ENCODE assay signal across 32 cellular contexts in genomic region chr6:155670655-155671054, GRCh38.
DNase-seq lines count a peak whose midpoint lies in the region; TF ChIP-seq lines count a peak whose summit lies in the region.
"Had no signal": no experiment of that assay in that cellular context is flagged by ENCODE, and none has a peak within 500 bp of the region (broad histone marks: within the 10 kb centered on the region; RNA-seq: fewer than 3 reads in every experiment).

No MANE protein-coding gene starts in this region.

- no peak overlapping the region for H4K8ac ChIP-seq in mesendoderm (ENCODE audit: low read depth, low read length)

- no peak for TF ChIP-seq RAD21 in neural cell (conservative IDR thresholded peaks at IDR 0.05)

- H3K79me2 ChIP-seq in mesendoderm (ENCODE audit: control insufficient read depth, insufficient read depth, low read length) (no peaks in the 10 kb centered on the region), neural cell (replicated peaks; ENCODE audit: insufficient read depth, low read length) (no peaks in the 10 kb centered on the region)

- H3K9me3 Mint-ChIP-seq in neural crest cell = peaks cover 7% of the 10 kb centered on the region
- H3K9me3 Mint-ChIP-seq: CD4-positive, alpha-beta T cell; CD8-positive, alpha-beta T cell had no signal

- no peaks in the 10 kb centered on the region for H3K79me1 ChIP-seq in mesendoderm (ENCODE audit: low read length)

- H4K5ac ChIP-seq in mesendoderm (ENCODE audit: low read length) = no peak overlapping the region

- H3K9ac ChIP-seq in mesendoderm (ENCODE audit: low read length) (no peak overlapping the region), neural cell (ENCODE audit: low read length) (no peak overlapping the region)
- H3K9ac ChIP-seq: BLaER1; BLaER1 treated with 17β-estradiol and CSF1 and Interleukin-3, amounts not matched to agents 10 nM and 100 nM had no signal

- H3K4me3 ChIP-seq in mesendoderm (ENCODE audit: low read length) (no peak overlapping the region), neural cell (ENCODE audit: low read length) (no peak overlapping the region)
- H3K4me3 ChIP-seq: A549; BLaER1; BLaER1 treated with 17β-estradiol and CSF1 and Interleukin-3, amounts not matched to agents 10 nM and 100 nM had no signal

- H2AK5ac ChIP-seq in mesendoderm (ENCODE audit: low read length) = no peak overlapping the region

- WGBS in mesendoderm (ENCODE audit: extremely low coverage, insufficient coverage, low lambda C conversion rate) = no CpG with 5 or more reads among the region's 2 CpGs

- no peak overlapping the region for H2BK5ac ChIP-seq in mesendoderm (ENCODE audit: low read length)

- H3K27ac ChIP-seq in mesendoderm (ENCODE audit: low read depth, low read length) = no peak overlapping the region
- no peak overlapping the region for H3K27ac ChIP-seq in neural cell (ENCODE audit: low read length)
- H3K27ac ChIP-seq: 22Rv1; A549; BLaER1; BLaER1 treated with 17β-estradiol and CSF1 and Interleukin-3, amounts not matched to agents 10 nM and 100 nM; C4-2B had no signal

- TF ChIP-seq CTCF in neural cell (IDR thresholded peaks at IDR 0.05; ENCODE audit: poor library complexity, severe bottlenecking) (no peak), neural crest cell (conservative IDR thresholded peaks at IDR 0.05) (no peak)

- H3K4me3 Mint-ChIP-seq in neural crest cell = no peak overlapping the region
- H3K4me3 Mint-ChIP-seq: B cell; CD14-positive monocyte; CD4-positive, alpha-beta memory T cell; CD4-positive, alpha-beta T cell; CD4-positive, CD25-positive, alpha-beta regulatory T cell; CD8-positive, alpha-beta memory T cell; CD8-positive, alpha-beta T cell had no signal

- no peak overlapping the region for H3K4me2 ChIP-seq in mesendoderm (ENCODE audit: low read length)
- H3K4me2 ChIP-seq in neural cell (ENCODE audit: low read length) = no peak overlapping the region
- H3K4me2 ChIP-seq: A549; BLaER1; BLaER1 treated with 17β-estradiol and CSF1 and Interleukin-3, amounts not matched to agents 10 nM and 100 nM had no signal

- peak overlapping the region; percentile 15 for H3K27ac Mint-ChIP-seq in neural crest cell (ENCODE audit: unreplicated experiment)
- H3K27ac Mint-ChIP-seq: B cell; CD14-positive monocyte; CD4-positive, alpha-beta memory T cell; CD4-positive, alpha-beta T cell; CD8-positive, alpha-beta memory T cell; CD8-positive, alpha-beta T cell had no signal

- no peaks in the 10 kb centered on the region for H3K4me1 ChIP-seq in mesendoderm (ENCODE audit: control insufficient read depth, low read depth, low read length)
- H3K4me1 ChIP-seq: A549; BE2C; BLaER1; BLaER1 treated with 17β-estradiol and CSF1 and Interleukin-3, amounts not matched to agents 10 nM and 100 nM; Caco-2 had no signal

- H4K20me1 ChIP-seq in neural cell (ENCODE audit: insufficient read depth) = no peaks in the 10 kb centered on the region
- H4K20me1 ChIP-seq: BLaER1; BLaER1 treated with 17β-estradiol and CSF1 and Interleukin-3, amounts not matched to agents 10 nM and 100 nM had no signal

- no peaks in the 10 kb centered on the region for H3F3A ChIP-seq in neural cell (ENCODE audit: insufficient read depth, low read length, poor library complexity, severe bottlenecking)

- no peak overlapping the region for H3K18ac ChIP-seq in mesendoderm (ENCODE audit: low read length)

- no peaks in the 10 kb centered on the region for H3K9me3 ChIP-seq in neural cell (ENCODE audit: low read length)
- H3K9me3 ChIP-seq: A549, BE2C, BLaER1, Caco-2 had no signal

- no peak overlapping the region for H3K23ac ChIP-seq in mesendoderm (ENCODE audit: low read length)

- no peak overlapping the region for H2BK15ac ChIP-seq in mesendoderm (replicated peaks; ENCODE audit: low read depth)

- TF ChIP-seq EP300 in neural cell (conservative IDR thresholded peaks at IDR 0.05; ENCODE audit: poor library complexity, severe bottlenecking) = no peak

- no peaks in the 10 kb centered on the region for H3K27me3 Mint-ChIP-seq in neural crest cell (ENCODE audit: low read depth)
- H3K27me3 Mint-ChIP-seq: CD4-positive, alpha-beta T cell; CD8-positive, alpha-beta memory T cell had no signal

- DNase-seq in mesendoderm = peak; percentile 80
- no peak for DNase-seq in neural crest cell (ENCODE audit: low read depth, low spot score)
- DNase-seq in AML-193 (lab: John Stamatoyannopoulos, UW) = no peak
- no peak for DNase-seq in germinal center (ENCODE audit: low spot score)
- DNase-seq in hippocampal formation (lab: John Stamatoyannopoulos, UW) = no peak
- DNase-seq: 8988T; ACHN; BE2C; C1 segment of cervical spinal cord; Caco-2; Calu3; CD4-positive, alpha-beta memory T cell; CD4-positive, alpha-beta T cell; CD4-positive, CD25-positive, alpha-beta regulatory T cell; CD8-positive, alpha-beta memory T cell; CD8-positive, alpha-beta T cell; COR-L47; DMS 273 treated with DMSO at 0.1 percent for 48 hours; DMS153; DMS53; DMS79; DMS79 treated with DMSO at 0.1 percent for 48 hours; DND-41; EL had no signal

- no peak overlapping the region for H3K4ac ChIP-seq in mesendoderm (ENCODE audit: low read depth, low read length)

- H3K36me3 Mint-ChIP-seq in neural crest cell (ENCODE audit: low read depth) = no peaks in the 10 kb centered on the region
- H3K36me3 Mint-ChIP-seq: CD14-positive monocyte; CD4-positive, alpha-beta memory T cell; CD4-positive, CD25-positive, alpha-beta regulatory T cell; CD8-positive, alpha-beta memory T cell; CD8-positive, alpha-beta T cell had no signal

- H3K56ac ChIP-seq in mesendoderm (ENCODE audit: low read length) = no peak overlapping the region

- peaks cover 9% of the 10 kb centered on the region for H3K4me1 Mint-ChIP-seq in neural crest cell
- H3K4me1 Mint-ChIP-seq: B cell; CD14-positive monocyte; CD4-positive, alpha-beta memory T cell; CD4-positive, CD25-positive, alpha-beta regulatory T cell; CD8-positive, alpha-beta memory T cell had no signal

- H3K9me2 ChIP-seq in neural cell (ENCODE audit: insufficient read depth, low read length) = no peaks in the 10 kb centered on the region

- no peak overlapping the region for H2AFZ ChIP-seq in neural cell (ENCODE audit: low read depth, low read length)

- no peaks in the 10 kb centered on the region for H3K36me3 ChIP-seq in mesendoderm (ENCODE audit: control insufficient read depth, insufficient read depth, low read length)
- no peaks in the 10 kb centered on the region for H3K36me3 ChIP-seq in neural cell (ENCODE audit: insufficient read depth, low read length)
- H3K36me3 ChIP-seq: BE2C; BLaER1; BLaER1 treated with 17β-estradiol and CSF1 and Interleukin-3, amounts not matched to agents 10 nM and 100 nM had no signal

- H3K27me3 ChIP-seq in mesendoderm (ENCODE audit: insufficient read depth, low read length, poor library complexity) (no peaks in the 10 kb centered on the region), neural cell (ENCODE audit: insufficient read depth, low read depth, low read length) (no peaks in the 10 kb centered on the region)
- H3K27me3 ChIP-seq: BE2C; BLaER1; BLaER1 treated with 17β-estradiol and CSF1 and Interleukin-3, amounts not matched to agents 10 nM and 100 nM had no signal

- no peak overlapping the region for H2BK120ac ChIP-seq in mesendoderm (ENCODE audit: low read depth, low read length)

TF ChIP-seq in neural cell, 6 proteins besides CTCF, POLR2A, EP300 and RAD21:
- TF ChIP-seq MXI1 (conservative IDR thresholded peaks at IDR 0.05; ENCODE audit: poor library complexity, severe bottlenecking) (no peak), REST (IDR thresholded peaks at IDR 0.05; ENCODE audit: borderline replicate concordance) (peak; percentile 63)
